In genomic region chr5:171839112-171839511, GRCh38 we compare ENCODE assay signal across 35 cellular contexts. TPM values are rescaled to one million over a fixed set of nuclear protein-coding genes. Genes with fewer than 3 reads are reported as not detected.
"Had no signal": no experiment of that assay in that cellular context is flagged by ENCODE, and none has a peak within 500 bp of the region (broad histone marks: within the 10 kb centered on the region; RNA-seq: fewer than 3 reads in every experiment).

No MANE protein-coding gene starts in this region.

- H3K36me3 ChIP-seq: adrenal gland, colonic mucosa, esophagus muscularis mucosa, gastrocnemius medialis, heart left ventricle had no signal

- H3K27ac ChIP-seq: adrenal gland, body of pancreas, colonic mucosa, esophagus muscularis mucosa, foreskin keratinocyte, gastrocnemius medialis, heart left ventricle had no signal

- ATAC-seq: activated CD4-positive, alpha-beta T cell treated with anti-CD3 and anti-CD28 coated beads for 36 hours; activated CD8-positive, alpha-beta memory T cell treated with anti-CD3 and anti-CD28 coated beads, Interleukin-2, amount 10 ng/mL, durations not matched to agents 7 days and 5 days; activated CD8-positive, alpha-beta T cell treated with anti-CD3 and anti-CD28 coated beads, Interleukin-2, amount 10 ng/mL, durations not matched to agents 7 days and 5 days; activated naive CD8-positive, alpha-beta T cell treated with anti-CD3 and anti-CD28 coated beads, Interleukin-2, amount 50 U/mL, for 24 hours; body of pancreas; effector memory CD8-positive, alpha-beta T cell; foreskin keratinocyte; gastrocnemius medialis; heart left ventricle; T-helper 17 cell had no signal

- H3K4me3 ChIP-seq: adrenal gland, body of pancreas, colonic mucosa, esophagus muscularis mucosa, gastrocnemius medialis, heart left ventricle had no signal

- DNase-seq: activated CD4-positive, alpha-beta memory T cell treated with anti-CD3 and anti-CD28 coated beads for 36 hours; activated CD4-positive, alpha-beta T cell treated with anti-CD3 and anti-CD28 coated beads for 36 hours; activated CD4-positive, alpha-beta T cell treated with anti-CD3 and anti-CD28 coated beads, Interleukin-2, amount 10 ng/mL, durations not matched to agents 24 days and 14 days; activated CD4-positive, CD25-positive, alpha-beta regulatory T cell; activated CD4-positive, CD25-positive, alpha-beta regulatory T cell treated with anti-CD3 and anti-CD28 coated beads, Interleukin-2, amount 50 U/mL, for 72 hours; activated CD8-positive, alpha-beta memory T cell treated with anti-CD3 and anti-CD28 coated beads, Interleukin-2, amount 10 ng/mL, durations not matched to agents 7 days and 5 days; activated CD8-positive, alpha-beta memory T cell treated with anti-CD3 and anti-CD28 coated beads, Interleukin-2, amount 50 U/mL, for 4 hours; activated CD8-positive, alpha-beta T cell treated with anti-CD3 and anti-CD28 coated beads, Interleukin-2, amount 10 ng/mL, durations not matched to agents 7 days and 5 days; activated effector memory CD4-positive, alpha-beta T cell treated with anti-CD3 and anti-CD28 coated beads, Interleukin-2, amount 50 U/mL, for 16 hours; activated naive CD4-positive, alpha-beta T cell treated with anti-CD3 and anti-CD28 coated beads for 36 hours; activated naive CD8-positive, alpha-beta T cell treated with anti-CD3 and anti-CD28 coated beads for 36 hours; activated naive CD8-positive, alpha-beta T cell treated with anti-CD3 and anti-CD28 coated beads, Interleukin-2, amount 50 U/mL, for 24 hours; activated T-cell treated with anti-CD3 and anti-CD28 coated beads, Interleukin-2, amount 50 U/mL, for 1 hour; activated T-cell treated with anti-CD3 and anti-CD28 coated beads, Interleukin-2, amount 50 U/mL, for 48 hours; adrenal gland; amygdala; aorta; body of pancreas; caudate nucleus; colonic mucosa; dermis blood vessel endothelial cell; effector CD4-positive, alpha-beta T cell; effector memory CD8-positive, alpha-beta T cell; erythroblast; foreskin keratinocyte; gastrocnemius medialis; glutamatergic neuron; heart left ventricle; T-helper 1 cell; T-helper 17 cell; T1000 had no signal

- H3K4me1 ChIP-seq: adrenal gland, body of pancreas, colonic mucosa, foreskin keratinocyte, gastrocnemius medialis had no signal

- H3K9me3 ChIP-seq: adrenal gland, body of pancreas, colonic mucosa, gastrocnemius medialis had no signal

- H3K27me3 ChIP-seq: adrenal gland, body of pancreas, colonic mucosa, esophagus muscularis mucosa, foreskin keratinocyte, gastrocnemius medialis, heart left ventricle had no signal

RNA-seq across cellular contexts. Expression of gene SMIM23, which starts 53.5 kb away (rescaled TPM):
- total RNA-seq: activated CD4-positive, alpha-beta memory T cell treated with anti-CD3 and anti-CD28 coated beads for 36 hours; activated CD4-positive, alpha-beta T cell treated with anti-CD3 and anti-CD28 coated beads for 36 hours; activated CD4-positive, alpha-beta T cell treated with anti-CD3 and anti-CD28 coated beads, Interleukin-2, amount 10 ng/mL, durations not matched to agents 24 days and 14 days; activated CD8-positive, alpha-beta memory T cell treated with anti-CD3 and anti-CD28 coated beads for 36 hours; activated CD8-positive, alpha-beta memory T cell treated with anti-CD3 and anti-CD28 coated beads, Interleukin-2, amount 10 ng/mL, durations not matched to agents 7 days and 5 days; activated CD8-positive, alpha-beta T cell treated with anti-CD3 and anti-CD28 coated beads, Interleukin-2, amount 10 ng/mL, durations not matched to agents 7 days and 5 days; activated naive CD4-positive, alpha-beta T cell treated with anti-CD3 and anti-CD28 coated beads for 36 hours; activated naive CD8-positive, alpha-beta T cell treated with anti-CD3 and anti-CD28 coated beads for 36 hours; activated T-helper 1 cell treated with anti-CD3 and anti-CD28 coated beads, Interleukin-12 subunit alpha, Interleukin-12 subunit beta, Interleukin-2, Interleukin-4 antibody, amounts not matched to agents 30 ng/mL and 10 ng/mL and 1 ng/mL, durations not matched to agents 14 hours and 24 hours and 36 hours; activated T-helper 2 cell treated with anti-CD3 and anti-CD28 coated beads, Interferon-gamma antibody, Interleukin-2, Interleukin-4, amounts not matched to agents 10 μg/mL and 5 μg/mL and 100 μg/mL, durations not matched to agents 14 hours and 24 hours and 36 hours; adrenal gland; aorta; body of pancreas; colonic mucosa; dermis blood vessel endothelial cell; esophagus muscularis mucosa; foreskin keratinocyte; gastrocnemius medialis; heart left ventricle; T-helper 17 cell had no signal
- polyA plus RNA-seq: adrenal gland, aorta, foreskin keratinocyte, heart left ventricle had no signal
